ENCODE assay signal across 8 cellular contexts in genomic region chr17:75808905-75809621, GRCh38. TPM values are rescaled to one million over a fixed set of nuclear protein-coding genes. Genes with fewer than 3 reads are reported as not detected.
DNase-seq lines count a peak whose midpoint lies in the region; ATAC-seq lines count a peak whose summit lies in the region.

No MANE protein-coding gene starts in this region.

- DNase-seq in stimulated activated naive CD8-positive, alpha-beta T cell treated with anti-CD3 and anti-CD28 coated beads, Interleukin-15, amount 100 ng/mL, for 72 hours = no peak
- DNase-seq in adipocyte (ENCODE audit: low read depth) (peak; percentile 35), left lobe of liver (ENCODE audit: low spot score) (peak; percentile 82), SHP77 (lab: John Stamatoyannopoulos, UW) (no peak)
- DNase-seq in effector CD8-positive, alpha-beta T cell (lab: John Stamatoyannopoulos, UW) = no peak

- H3K36me3 ChIP-seq in adipocyte (ENCODE audit: control insufficient read depth, insufficient read depth, low read length, severe bottlenecking) = peaks cover 33% of the 10 kb centered on the region

- H3K27me3 Mint-ChIP-seq in stimulated activated naive CD8-positive, alpha-beta T cell treated with anti-CD3 and anti-CD28 coated beads, Interleukin-15, Interleukin-2, amounts not matched to agents 100 ng/mL and 50 ng/mL, for 24 hours = no peaks in the 10 kb centered on the region
- H3K27me3 Mint-ChIP-seq in stimulated activated naive CD8-positive, alpha-beta T cell treated with anti-CD3 and anti-CD28 coated beads, Interleukin-15, amount 100 ng/mL, for 72 hours = no peaks in the 10 kb centered on the region

- no peak for ATAC-seq in stimulated activated naive CD8-positive, alpha-beta T cell treated with anti-CD3 and anti-CD28 coated beads, Interleukin-15, amount 100 ng/mL, for 72 hours
- ATAC-seq in left lobe of liver (peak; percentile 95), GM21381 (IDR thresholded peaks at IDR 0.05; ENCODE audit: unreplicated experiment) (no peak), HG02884 (IDR thresholded peaks at IDR 0.05; ENCODE audit: unreplicated experiment) (no peak)

- H3K4me1 ChIP-seq in adipocyte (ENCODE audit: control insufficient read depth, insufficient read depth, low read length) = peaks cover 18% of the 10 kb centered on the region

- peaks cover 10% of the 10 kb centered on the region for H3K36me3 Mint-ChIP-seq in stimulated activated naive CD8-positive, alpha-beta T cell treated with anti-CD3 and anti-CD28 coated beads, Interleukin-15, Interleukin-2, amounts not matched to agents 100 ng/mL and 50 ng/mL, for 24 hours (ENCODE audit: low read depth)

- no peak overlapping the region for H3K4me3 Mint-ChIP-seq in stimulated activated naive CD8-positive, alpha-beta T cell treated with anti-CD3 and anti-CD28 coated beads, Interleukin-15, Interleukin-2, amounts not matched to agents 100 ng/mL and 50 ng/mL, for 24 hours
- no peak overlapping the region for H3K4me3 Mint-ChIP-seq in stimulated activated naive CD8-positive, alpha-beta T cell treated with anti-CD3 and anti-CD28 coated beads, Interleukin-15, amount 100 ng/mL, for 72 hours

- no peaks in the 10 kb centered on the region for H3K9me3 ChIP-seq in adipocyte (ENCODE audit: control insufficient read depth, low read length)

- peak overlapping the region; percentile 53 for H3K27ac Mint-ChIP-seq in stimulated activated naive CD8-positive, alpha-beta T cell treated with anti-CD3 and anti-CD28 coated beads, Interleukin-15, Interleukin-2, amounts not matched to agents 100 ng/mL and 50 ng/mL, for 24 hours
- H3K27ac Mint-ChIP-seq in stimulated activated naive CD8-positive, alpha-beta T cell treated with anti-CD3 and anti-CD28 coated beads, Interleukin-15, amount 100 ng/mL, for 72 hours = peak overlapping the region in 1 of 2 donors; percentile 75

- no peaks in the 10 kb centered on the region for H3K9me3 Mint-ChIP-seq in stimulated activated naive CD8-positive, alpha-beta T cell treated with anti-CD3 and anti-CD28 coated beads, Interleukin-15, Interleukin-2, amounts not matched to agents 100 ng/mL and 50 ng/mL, for 24 hours
- H3K9me3 Mint-ChIP-seq in stimulated activated naive CD8-positive, alpha-beta T cell treated with anti-CD3 and anti-CD28 coated beads, Interleukin-15, amount 100 ng/mL, for 72 hours = no peaks in the 10 kb centered on the region

- peaks cover under 1% of the 10 kb centered on the region for H3K4me1 Mint-ChIP-seq in stimulated activated naive CD8-positive, alpha-beta T cell treated with anti-CD3 and anti-CD28 coated beads, Interleukin-15, Interleukin-2, amounts not matched to agents 100 ng/mL and 50 ng/mL, for 24 hours (ENCODE audit: low read depth)
- H3K4me1 Mint-ChIP-seq in stimulated activated naive CD8-positive, alpha-beta T cell treated with anti-CD3 and anti-CD28 coated beads, Interleukin-15, amount 100 ng/mL, for 72 hours = peaks cover 10% of the 10 kb centered on the region

- H3K4me3 ChIP-seq in adipocyte (ENCODE audit: low read length) = no peak overlapping the region

- H3K27me3 ChIP-seq in adipocyte (replicated peaks; ENCODE audit: control insufficient read depth, insufficient read depth, low read length) = no peaks in the 10 kb centered on the region

- H3K9ac ChIP-seq in adipocyte (ENCODE audit: low read length) = peak overlapping the region; percentile 48

RNA-seq across cellular contexts. Expression of gene UNK, which starts 24.5 kb away (rescaled TPM):
- total RNA-seq in left lobe of liver = 7.0 TPM

RNA-seq across cellular contexts. Expression of gene UNC13D, which starts 35.1 kb away (rescaled TPM):
- total RNA-seq in left lobe of liver = 10.8 TPM

RNA-seq across cellular contexts. Expression of gene GALK1, which starts 44.1 kb away (rescaled TPM):
- 90.9 TPM for total RNA-seq in left lobe of liver

RNA-seq across cellular contexts. Expression of gene WBP2, which starts 46.1 kb away (rescaled TPM):
- 68.3 TPM for total RNA-seq in left lobe of liver

Comparison
In these comparisons a context has a peak if more than half of its experiments do, and no peak if none do; other contexts are left out.
1. DNase-seq: peak in adipocyte (single experiment) and left lobe of liver (single experiment); none in stimulated activated naive CD8-positive, alpha-beta T cell treated with anti-CD3 and anti-CD28 coated beads, Interleukin-15, amount 100 ng/mL, for 72 hours (0 of 2), effector CD8-positive, alpha-beta T cell (single experiment) and SHP77 (0 of 2).